ENCODE assay signal across 28 cellular contexts in genomic region chr13:102770435-102770834, GRCh38. TPM values are rescaled to one million over a fixed set of nuclear protein-coding genes. Genes with fewer than 3 reads are reported as not detected.
A peak's percentile ranks its signal among the peaks of the same experiment; 100 is the strongest.
DNase-seq lines count a peak whose midpoint lies in the region; ATAC-seq, FAIRE-seq and TF ChIP-seq lines count a peak whose summit lies in the region.
"Had no signal": no experiment of that assay in that cellular context is flagged by ENCODE, and none has a peak within 500 bp of the region (broad histone marks: within the 10 kb centered on the region; RNA-seq: fewer than 3 reads in every experiment).

No MANE protein-coding gene starts in this region.

- POLR2A ChIA-PET in K562 (lab: Yijun Ruan, JAX) = interaction anchor here (2.0 kb wide), 1 partner anchor 12 kb away, joined by 8 read pairs; a partner anchor contains a TSS

- no peak for DNase-seq in T-helper 2 cell treated with Interferon-gamma antibody and Interleukin-4, amounts not matched to agents 5 μg/mL and 100 μg/mL, for 36 hours (ENCODE audit: low spot score)
- DNase-seq in T-helper 2 cell (no peak), K562 (ENCODE audit: extremely low read depth in 1 of 4, low spot score in 3 of 4) (no peak), NCI-H1048 (lab: John Stamatoyannopoulos, UW) (no peak), NCI-H526 treated with DMSO at 0.1 percent for 48 hours (lab: John Stamatoyannopoulos, UW) (no peak), GM13977 (ENCODE audit: low spot score) (no peak)
- DNase-seq: activated CD4-positive, alpha-beta T cell treated with anti-CD3 and anti-CD28 coated beads, Interleukin-2, amount 50 U/mL, for 4 hours; activated CD8-positive, alpha-beta memory T cell treated with anti-CD3 and anti-CD28 coated beads, Interleukin-2, amount 50 U/mL, for 4 hours; activated effector memory CD4-positive, alpha-beta T cell treated with Interleukin-2 at 50 U/mL for 16 hours; CD4-positive, alpha-beta T cell; colonic mucosa; esophagus squamous epithelium; gastrocnemius medialis; GDM1; hippocampal formation; NCI-H1694; NCI-H510A treated with DMSO at 0.1 percent for 48 hours; NK-92 treated with Interleukin-12 subunit alpha and Interleukin-12 subunit beta, amount 100 ng/mL, for 24 hours; Peyer's patch; SJCRH30; stimulated activated CD8-positive, alpha-beta memory T cell treated with anti-CD3 and anti-CD28 coated beads, Interleukin-4, amount 100 ng/mL, for 48 hours; WERI-Rb-1 had no signal

- no peak for TF ChIP-seq CTCF in K562 (IDR thresholded peaks at IDR 0.05 in 2 of 3, conservative IDR thresholded peaks at IDR 0.05 in 1 of 3; ENCODE audit: insufficient read depth in 2 of 3, low read depth in 1 of 3, low read length in 3 of 3)
- no peak for TF ChIP-seq CTCF in liver (IDR thresholded peaks at IDR 0.05; ENCODE audit: low read depth, low read length, missing input control)
- TF ChIP-seq CTCF in GM13977 (IDR thresholded peaks at IDR 0.05; ENCODE audit: extremely low read depth, insufficient read depth, missing control alignments) = no peak

- H3K4me3 ChIP-seq in K562 (no peak overlapping the region), liver (ENCODE audit: low read depth in 1 of 3, low read length in 3 of 3) (no peak overlapping the region)
- H3K4me3 ChIP-seq: colonic mucosa, esophagus squamous epithelium, gastrocnemius medialis, Peyer's patch, SJCRH30 had no signal

- peaks cover 46% of the 10 kb centered on the region for H3K4me1 Mint-ChIP-seq in T-helper 2 cell treated with Interferon-gamma antibody and Interleukin-4, amounts not matched to agents 5 μg/mL and 100 μg/mL, for 36 hours (ENCODE audit: low read depth)
- H3K4me1 Mint-ChIP-seq in IgD-negative memory B cell = peaks cover 9 to 21% (median 14%) of the 10 kb centered on the region in 3 donors

- in situ Hi-C loops in K562 (cut with MboI) = no loop called here
- in situ Hi-C loops in GM13977 (cut with MboI; ENCODE audit: low pct_unique_long_range_greater_than_20kb, low sequenced_read_pairs, unreplicated experiment) = no loop called here

- H3K27ac ChIP-seq in K562 (ENCODE audit: extremely low read depth, low read depth, low read length) (no peak overlapping the region), liver (ENCODE audit: low read depth in 1 of 2, low read length in 2 of 2) (peak overlapping the region; percentile 10 to 67)
- H3K27ac ChIP-seq: 22Rv1, colonic mucosa, esophagus squamous epithelium, gastrocnemius medialis, Peyer's patch, SJCRH30, WERI-Rb-1 had no signal

- no peak overlapping the region for H3K27ac Mint-ChIP-seq in T-helper 2 cell treated with Interferon-gamma antibody and Interleukin-4, amounts not matched to agents 5 μg/mL and 100 μg/mL, for 36 hours
- H3K27ac Mint-ChIP-seq in IgD-negative memory B cell = peak overlapping the region in 1 of 3 donors; percentile 49

- TF ChIP-seq RAD21 in K562 (CRISPR knock-in tag; conservative IDR thresholded peaks at IDR 0.05 in 1 of 2, IDR thresholded peaks at IDR 0.05 in 1 of 2) (no peak), liver (IDR thresholded peaks at IDR 0.05) (peak in 1 of 2 donors; percentile 43)

- no peaks in the 10 kb centered on the region for H3K27me3 Mint-ChIP-seq in T-helper 2 cell treated with Interferon-gamma antibody and Interleukin-4, amounts not matched to agents 5 μg/mL and 100 μg/mL, for 36 hours (ENCODE audit: low read depth)
- H3K27me3 Mint-ChIP-seq in IgD-negative memory B cell = no peaks in the 10 kb centered on the region
- H3K27me3 Mint-ChIP-seq: CD4-positive, alpha-beta T cell had no signal

- H3K36me3 Mint-ChIP-seq in T-helper 2 cell treated with Interferon-gamma antibody and Interleukin-4, amounts not matched to agents 5 μg/mL and 100 μg/mL, for 36 hours (ENCODE audit: low read depth) = peaks cover 51% of the 10 kb centered on the region
- H3K36me3 Mint-ChIP-seq in IgD-negative memory B cell = peaks cover 7% of the 10 kb centered on the region

- H3K36me3 ChIP-seq in K562 (ENCODE audit: control insufficient read depth, insufficient read depth, low read length) (peaks cover 34% of the 10 kb centered on the region; the same call in 1 of the 3 replicates), liver (ENCODE audit: control insufficient read depth in 4 of 4, insufficient read depth in 3 of 4, low read depth in 1 of 4, low read length in 3 of 4) (peaks cover 0 to 7% (median 1%) of the 10 kb centered on the region in 4 donors)
- H3K36me3 ChIP-seq: colonic mucosa, Peyer's patch, SJCRH30 had no signal

- WGBS in K562 (ENCODE audit: insufficient coverage, low coverage, missing lambda C conversion rate) = 76% methylated on average over 2 of the region's 2 CpGs
- WGBS in liver = 45% methylated on average over 2 of the region's 2 CpGs

- no peaks in the 10 kb centered on the region for H4K20me1 ChIP-seq in K562 (replicated peaks; ENCODE audit: control insufficient read depth, insufficient read depth, low read length)

- no peak for TF ChIP-seq POLR2A in K562 (conservative IDR thresholded peaks at IDR 0.05)

- no peak overlapping the region for H2AFZ ChIP-seq in K562 (ENCODE audit: low read depth, low read length)

- no peak overlapping the region for H3K9ac ChIP-seq in K562 (ENCODE audit: insufficient read depth in 1 of 2, low read depth in 2 of 2, low read length in 2 of 2)
- H3K9ac ChIP-seq in liver (ENCODE audit: low read depth in 1 of 2, low read length in 2 of 2) = no peak overlapping the region

- intact Hi-C loops in K562 (cut with micrococcal nuclease) = loop anchor here (10.0 kb wide), 1 partner anchor 106 kb away; no protein-coding TSS in a partner anchor

- peak; percentile 15 for FAIRE-seq in K562 (lab: Jason Lieb, UNC)
- FAIRE-seq: GM18507 had no signal

- peak overlapping the region; percentile 94 for H3K4me3 Mint-ChIP-seq in T-helper 2 cell treated with Interferon-gamma antibody and Interleukin-4, amounts not matched to agents 5 μg/mL and 100 μg/mL, for 36 hours
- peak overlapping the region in 3 of 4 donors; percentile 1 to 70 (median 36) for H3K4me3 Mint-ChIP-seq in IgD-negative memory B cell

- BruUV-seq in K562 (replicated peaks; lab: Mats Ljungman, UMichigan) = no TSS peak

- CTCF ChIA-PET in K562 (lab: Yijun Ruan, JAX; ENCODE audit: low intra/inter-chr PET ratio) = no interaction called here

- no peak for ATAC-seq in K562
- ATAC-seq: gastrocnemius medialis had no signal

- no peaks in the 10 kb centered on the region for H3K9me1 ChIP-seq in K562 (ENCODE audit: control insufficient read depth, insufficient read depth, low read length)

- peaks cover 11 to 26% of the 10 kb centered on the region in 2 experiments; a peak in 4 of 5 replicates for H3K4me1 ChIP-seq in K562 (replicated peaks in 1 of 2; ENCODE audit: control insufficient read depth in 2 of 2, insufficient read depth in 2 of 2, low read length in 2 of 2)
- peaks cover 8 to 39% (median 24%) of the 10 kb centered on the region in 4 donors for H3K4me1 ChIP-seq in liver (ENCODE audit: control insufficient read depth in 4 of 4, insufficient read depth in 4 of 4, low read length in 3 of 4)
- H3K4me1 ChIP-seq: colonic mucosa had no signal

- no peak for TF ChIP-seq EP300 in K562 (IDR thresholded peaks at IDR 0.05; ENCODE audit: low read length)

- no peak overlapping the region for H3K4me2 ChIP-seq in K562 (ENCODE audit: insufficient read depth, low read length)

- H3K9me3 Mint-ChIP-seq in T-helper 2 cell treated with Interferon-gamma antibody and Interleukin-4, amounts not matched to agents 5 μg/mL and 100 μg/mL, for 36 hours = no peaks in the 10 kb centered on the region
- no peaks in the 10 kb centered on the region for H3K9me3 Mint-ChIP-seq in IgD-negative memory B cell
- H3K9me3 Mint-ChIP-seq: CD4-positive, alpha-beta T cell; T-helper 1 cell treated with Interleukin-12 subunit alpha and Interleukin-12 subunit beta and Interleukin-4 antibody, amounts not matched to agents 30 μg/mL and 1 μg/mL, for 36 hours had no signal

- peaks cover 24% of the 10 kb centered on the region for H3K79me2 ChIP-seq in K562 (ENCODE audit: control insufficient read depth, insufficient read depth, low read length)

- H3K9me3 ChIP-seq in K562 (replicated peaks; ENCODE audit: control insufficient read depth, insufficient read depth, low read depth, low read length) (no peaks in the 10 kb centered on the region), liver (ENCODE audit: control insufficient read depth in 4 of 4, low read length in 3 of 4) (no peaks in the 10 kb centered on the region)
- H3K9me3 ChIP-seq: colonic mucosa, esophagus squamous epithelium, gastrocnemius medialis, Peyer's patch, SJCRH30 had no signal

- H3K27me3 ChIP-seq in K562 (ENCODE audit: control insufficient read depth in 2 of 2, insufficient read depth in 2 of 2, low read length in 2 of 2) = no peaks in the 10 kb centered on the region
- H3K27me3 ChIP-seq in liver (ENCODE audit: control insufficient read depth in 4 of 4, insufficient read depth in 4 of 4, low read length in 3 of 4) = no peaks in the 10 kb centered on the region
- H3K27me3 ChIP-seq: colonic mucosa, esophagus squamous epithelium, gastrocnemius medialis, Peyer's patch, SJCRH30 had no signal

RNA-seq across cellular contexts. Expression of gene TEX30, which starts 3.2 kb away (rescaled TPM):
- polyA plus RNA-seq in IgD-negative memory B cell = 12.1 TPM
- total RNA-seq in K562 (2011; cell fraction: chromatin; rRNA removed; ENCODE audit: low replicate concordance) = 4.6 and 15.5 TPM in 2 replicates
- 1.8 and 2.8 TPM in 2 replicates for total RNA-seq in K562 (2011; cell fraction: nucleolus; rRNA removed)
- 5.1 and 12.0 TPM in 2 replicates for total RNA-seq in K562 (2011; cell fraction: nucleoplasm; rRNA removed)
- 21.7 and 24.1 TPM in 2 replicates for total RNA-seq in K562 (2014; rRNA removed)
- 40.9 and 42.0 TPM in 2 replicates for total RNA-seq in K562 (2014; rRNA removed; fragmentation: Illumina TruSeq; extraction: Trizol)
- 29.6 and 37.0 TPM in 2 replicates for total RNA-seq in K562 (2015; rRNA removed; fragmentation: Illumina TruSeq; extraction: Trizol)
- 25.8 and 26.4 TPM in 2 replicates for total RNA-seq in K562 (2021)
- polyA plus RNA-seq in K562 (2011; rRNA removed) = 26.7 and 37.3 TPM in 2 replicates
- 6.5 and 14.3 TPM in 2 replicates for polyA plus RNA-seq in K562 (2011; cell fraction: cytosol; rRNA removed)
- polyA plus RNA-seq in K562 (2011; cell fraction: nucleus; rRNA removed) = 5.4 and 9.0 TPM in 2 replicates
- polyA plus RNA-seq in K562 (2012) = 21.3 and 31.0 TPM in 2 replicates
- 30.2 TPM in 2 replicates for polyA plus RNA-seq in K562 (2014; fragmentation: Illumina TruSeq; extraction: Trizol)
- 100 to 1,000 TPM; 109 to 143 TPM for polyA plus RNA-seq in K562 (2014; fragmentation: Nextera tagmentation; extraction: Ambion mirVana)
- 39.5 and 40.6 TPM in 2 replicates for polyA plus RNA-seq in K562 (2014; rRNA removed)
- 10.3 and 10.5 TPM in 2 replicates for polyA minus RNA-seq in K562 (2011; rRNA and poly(A)+ RNA removed)
- polyA minus RNA-seq in K562 (2011; cell fraction: cytosol; rRNA and poly(A)+ RNA removed) = 2.7 and 7.1 TPM in 2 replicates
- polyA minus RNA-seq in K562 (2011; cell fraction: nucleus; rRNA and poly(A)+ RNA removed) = 3.5 and 6.4 TPM in 2 replicates
- total RNA-seq in liver = 10 to 100 TPM in 1 of 2 donors, 1 to 10 TPM in 1; 9.9 to 12.8 TPM
- 10 to 100 TPM; 11.6 to 28.2 TPM for polyA plus RNA-seq in liver

RNA-seq across cellular contexts. Expression of gene POGLUT2, which starts 28.3 kb away (rescaled TPM):
- 0.44 TPM for polyA plus RNA-seq in IgD-negative memory B cell
- total RNA-seq in K562 (2011; cell fraction: chromatin; rRNA removed; ENCODE audit: low replicate concordance) = 9.5 and 12.8 TPM in 2 replicates
- 11.4 and 12.0 TPM in 2 replicates for total RNA-seq in K562 (2011; cell fraction: nucleolus; rRNA removed)
- 9.9 and 13.9 TPM in 2 replicates for total RNA-seq in K562 (2011; cell fraction: nucleoplasm; rRNA removed)
- total RNA-seq in K562 (2014; rRNA removed) = 10.3 and 11.8 TPM in 2 replicates
- total RNA-seq in K562 (2014; rRNA removed; fragmentation: Illumina TruSeq; extraction: Trizol) = 10.8 and 11.6 TPM in 2 replicates
- total RNA-seq in K562 (2015; rRNA removed; fragmentation: Illumina TruSeq; extraction: Trizol) = 11.2 and 11.4 TPM in 2 replicates
- 9.7 and 10.6 TPM in 2 replicates for total RNA-seq in K562 (2021)
- polyA plus RNA-seq in K562 (2011; rRNA removed) = 9.2 and 11.8 TPM in 2 replicates
- polyA plus RNA-seq in K562 (2011; cell fraction: cytosol; rRNA removed) = 5.7 and 6.6 TPM in 2 replicates
- 4.2 and 6.4 TPM in 2 replicates for polyA plus RNA-seq in K562 (2011; cell fraction: nucleus; rRNA removed)
- polyA plus RNA-seq in K562 (2012) = 9.0 and 10.9 TPM in 2 replicates
- polyA plus RNA-seq in K562 (2014; fragmentation: Illumina TruSeq; extraction: Trizol) = 9.4 and 11.4 TPM in 2 replicates
- 1 to 10 TPM; 3.8 to 5.2 TPM for polyA plus RNA-seq in K562 (2014; fragmentation: Nextera tagmentation; extraction: Ambion mirVana)
- polyA plus RNA-seq in K562 (2014; rRNA removed) = 9.3 and 15.3 TPM in 2 replicates
- 7.8 and 8.8 TPM in 2 replicates for polyA minus RNA-seq in K562 (2011; rRNA and poly(A)+ RNA removed)
- polyA minus RNA-seq in K562 (2011; cell fraction: cytosol; rRNA and poly(A)+ RNA removed) = 4.4 and 4.9 TPM in 2 replicates
- 5.3 and 7.0 TPM in 2 replicates for polyA minus RNA-seq in K562 (2011; cell fraction: nucleus; rRNA and poly(A)+ RNA removed)
- total RNA-seq in liver = 1 to 10 TPM; 7.3 to 7.5 TPM
- polyA plus RNA-seq in liver = 1 to 10 TPM; 4.0 to 4.7 TPM
- total RNA-seq: CD4-positive, alpha-beta T cell; mononuclear cell had no signal

RNA-seq across cellular contexts. Expression of gene BIVM, which starts 28.5 kb away (rescaled TPM):
- 6.1 TPM for polyA plus RNA-seq in IgD-negative memory B cell
- 25.3 and 78.1 TPM in 2 replicates for total RNA-seq in K562 (2011; cell fraction: chromatin; rRNA removed; ENCODE audit: low replicate concordance)
- total RNA-seq in K562 (2011; cell fraction: nucleolus; rRNA removed) = 11.5 and 14.9 TPM in 2 replicates
- total RNA-seq in K562 (2011; cell fraction: nucleoplasm; rRNA removed) = 34.8 and 48.7 TPM in 2 replicates
- total RNA-seq in K562 (2014; rRNA removed) = 11.1 and 18.2 TPM in 2 replicates
- 18.3 and 22.5 TPM in 2 replicates for total RNA-seq in K562 (2014; rRNA removed; fragmentation: Illumina TruSeq; extraction: Trizol)
- total RNA-seq in K562 (2015; rRNA removed; fragmentation: Illumina TruSeq; extraction: Trizol) = 14.2 and 16.8 TPM in 2 replicates
- total RNA-seq in K562 (2021) = 15.9 and 17.1 TPM in 2 replicates
- polyA plus RNA-seq in K562 (2011; rRNA removed) = 16.9 and 23.1 TPM in 2 replicates
- polyA plus RNA-seq in K562 (2011; cell fraction: cytosol; rRNA removed) = 5.2 and 7.8 TPM in 2 replicates
- 15.4 and 15.8 TPM in 2 replicates for polyA plus RNA-seq in K562 (2011; cell fraction: nucleus; rRNA removed)
- polyA plus RNA-seq in K562 (2012) = 10.5 and 14.3 TPM in 2 replicates
- polyA plus RNA-seq in K562 (2014; fragmentation: Illumina TruSeq; extraction: Trizol) = 12.7 and 14.8 TPM in 2 replicates
- 1 to 10 TPM; 3.6 to 4.1 TPM for polyA plus RNA-seq in K562 (2014; fragmentation: Nextera tagmentation; extraction: Ambion mirVana)
- polyA plus RNA-seq in K562 (2014; rRNA removed) = 19.5 and 25.5 TPM in 2 replicates
- polyA minus RNA-seq in K562 (2011; rRNA and poly(A)+ RNA removed) = 11.6 and 13.9 TPM in 2 replicates
- polyA minus RNA-seq in K562 (2011; cell fraction: cytosol; rRNA and poly(A)+ RNA removed) = 3.1 and 6.6 TPM in 2 replicates
- polyA minus RNA-seq in K562 (2011; cell fraction: nucleus; rRNA and poly(A)+ RNA removed) = 13.1 and 14.9 TPM in 2 replicates
- total RNA-seq in liver = 10 to 100 TPM; 13.6 to 17.8 TPM
- 1 to 10 TPM; 7.4 to 9.0 TPM for polyA plus RNA-seq in liver
